18 cellular contexts compared by ENCODE assay signal in the genomic region with DNA sequence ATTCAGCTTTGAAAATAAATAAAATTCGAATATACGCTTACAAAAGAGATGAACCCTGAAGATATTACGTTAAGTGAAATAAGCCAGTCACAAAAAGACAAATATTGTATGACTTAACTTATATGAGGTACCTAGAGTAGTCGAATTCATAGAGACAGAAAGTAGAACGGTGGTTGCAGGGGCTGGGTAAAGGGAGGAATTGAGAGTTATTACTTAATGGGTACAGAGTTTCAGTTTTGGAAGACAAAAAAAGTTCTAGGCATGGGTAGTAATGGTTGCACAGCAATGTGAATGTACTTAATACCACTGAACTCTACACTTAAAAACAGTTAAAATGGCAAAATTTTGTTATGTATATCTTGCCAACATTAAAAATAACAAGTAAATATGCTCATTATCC. TPM values are rescaled to one million over a fixed set of nuclear protein-coding genes. Genes with fewer than 3 reads are reported as not detected.
A peak's percentile ranks its signal among the peaks of the same experiment; 100 is the strongest.
DNase-seq lines count a peak whose midpoint lies in the region; ATAC-seq, FAIRE-seq and TF ChIP-seq lines count a peak whose summit lies in the region.
"Had no signal": no experiment of that assay in that cellular context is flagged by ENCODE, and none has a peak within 500 bp of the region (broad histone marks: within the 10 kb centered on the region; RNA-seq: fewer than 3 reads in every experiment).

No MANE protein-coding gene starts in this region.

- DNase-seq in GM12878 (ENCODE audit: low read depth, low spot score) (no peak), aorta (no peak), T-helper 17 cell (no peak)
- DNase-seq: C1 segment of cervical spinal cord; Calu3; CD4-positive, alpha-beta T cell; DMS 273 treated with DMSO at 0.1 percent for 48 hours; H7; IMR-90; Kasumi-1; KBM-7 had no signal

- H3K27me3 ChIP-seq in GM12878 (replicated peaks in 1 of 2; ENCODE audit: control insufficient read depth in 2 of 2, insufficient read depth in 2 of 2, low read length in 1 of 2) (no peaks in the 10 kb centered on the region), aorta (ENCODE audit: control insufficient read depth in 1 of 2, insufficient read depth in 2 of 2, low read length in 1 of 2) (no peaks in the 10 kb centered on the region)

- H3K9me3 ChIP-seq in GM12878 (replicated peaks; ENCODE audit: control insufficient read depth, insufficient read depth, low read length) (no peaks in the 10 kb centered on the region), aorta (ENCODE audit: control insufficient read depth, low read length) (no peaks in the 10 kb centered on the region), T-helper 17 cell (ENCODE audit: control insufficient read depth, low read length, poor library complexity, severe bottlenecking) (no peaks in the 10 kb centered on the region)

- TF ChIP-seq POLR2A in GM12878 (IDR thresholded peaks at IDR 0.05; ENCODE audit: low read depth, low read length): no peak

- TF ChIP-seq CTCF in GM12878 (IDR thresholded peaks at IDR 0.05 in 2 of 3, conservative IDR thresholded peaks at IDR 0.05 in 1 of 3; ENCODE audit: control insufficient read depth in 2 of 3, extremely low read depth in 1 of 3, insufficient read depth in 1 of 3, low read depth in 3 of 3, low read length in 3 of 3): no peak

- H3K27ac Mint-ChIP-seq in T-helper 17 cell: no peak overlapping the region
- H3K27ac Mint-ChIP-seq: B cell; CD4-positive, alpha-beta T cell; GM23338 had no signal

- no peaks in the 10 kb centered on the region for H3K79me2 ChIP-seq in GM12878 (ENCODE audit: control insufficient read depth, insufficient read depth, low read length)

- TF ChIP-seq EP300 in GM12878 (IDR thresholded peaks at IDR 0.05; ENCODE audit: borderline replicate concordance in 1 of 2, control insufficient read depth in 1 of 2, low read depth in 2 of 2, low read length in 2 of 2): no peak

- RAD21 ChIA-PET in GM12878 (lab: Charles Lee; ENCODE audit: unreplicated experiment): no interaction called here

- intact Hi-C loops in GM12878 (cut with micrococcal nuclease; ENCODE audit: unreplicated experiment) (no loop called here), aorta (cut with DNase I) (no loop called here)

- no peak for FAIRE-seq in GM12878 (lab: Jason Lieb, UNC)
- FAIRE-seq: A204.1 had no signal

- H3K36me3 ChIP-seq in GM12878 (ENCODE audit: control insufficient read depth in 2 of 2, insufficient read depth in 2 of 2, low read length in 1 of 2): no peaks in the 10 kb centered on the region
- no peaks in the 10 kb centered on the region for H3K36me3 ChIP-seq in aorta (ENCODE audit: control insufficient read depth in 1 of 2, insufficient read depth in 2 of 2, low read length in 1 of 2)

- 74% methylated on average over 5 of the region's 5 CpGs for WGBS in GM12878 (ENCODE audit: insufficient coverage, insufficient replicate concordance, low lambda C conversion rate, missing lambda C conversion rate)
- 86 to 89% methylated on average over 5 of the region's 5 CpGs for WGBS in aorta, 2 donors

- POLR2A ChIA-PET in GM12878 (lab: Charles Lee): no interaction called here

- H3K4me3 ChIP-seq in GM12878 (no peak overlapping the region), aorta (ENCODE audit: low read length in 2 of 2) (no peak overlapping the region)
- H3K4me3 ChIP-seq: GM23338 had no signal

- no peak overlapping the region for H2AFZ ChIP-seq in GM12878 (ENCODE audit: control insufficient read depth, low read depth, low read length)
- H2AFZ ChIP-seq: GM23338 had no signal

- H3K27ac ChIP-seq in GM12878 (ENCODE audit: control insufficient read depth, insufficient read depth) (no peak overlapping the region), aorta (ENCODE audit: low read depth in 1 of 2, low read length in 2 of 2) (no peak overlapping the region)

- CTCF ChIA-PET in GM12878 (lab: Yijun Ruan, JAX): no interaction called here

- no peaks in the 10 kb centered on the region for H3K27me3 Mint-ChIP-seq in T-helper 17 cell
- H3K27me3 Mint-ChIP-seq: B cell; CD4-positive, alpha-beta T cell had no signal

- no peaks in the 10 kb centered on the region for H3K4me1 Mint-ChIP-seq in T-helper 17 cell
- H3K4me1 Mint-ChIP-seq: B cell had no signal

- TF ChIP-seq RAD21 in GM12878 (IDR thresholded peaks at IDR 0.05; ENCODE audit: insufficient read depth, low read depth, low read length): no peak

- H3K4me1 ChIP-seq in GM12878 (ENCODE audit: control insufficient read depth, insufficient read depth, low read length): no peaks in the 10 kb centered on the region
- H3K4me1 ChIP-seq in aorta (ENCODE audit: control insufficient read depth in 1 of 2, insufficient read depth in 2 of 2, low read length in 2 of 2): no peaks in the 10 kb centered on the region

- ATAC-seq in GM18498 (IDR thresholded peaks at IDR 0.05; ENCODE audit: unreplicated experiment) (peak; percentile 58), GM21367 (IDR thresholded peaks at IDR 0.05; ENCODE audit: unreplicated experiment) (peak; percentile 47), HG02798 (IDR thresholded peaks at IDR 0.05; ENCODE audit: poor library complexity, unreplicated experiment) (peak; percentile 45), GM12878 (peak; percentile 94), aorta (ENCODE audit: low FRiP score) (no peak), HG03439 (IDR thresholded peaks at IDR 0.05; ENCODE audit: unreplicated experiment) (no peak), T-helper 17 cell (no peak)
- ATAC-seq: GM23338 had no signal

- H4K20me1 ChIP-seq in GM12878 (ENCODE audit: control insufficient read depth, insufficient read depth): no peaks in the 10 kb centered on the region

- H3K4me3 Mint-ChIP-seq in T-helper 17 cell: no peak overlapping the region
- H3K4me3 Mint-ChIP-seq: B cell; CD4-positive, alpha-beta T cell; GM23338 had no signal

- H3K9ac ChIP-seq in GM12878 (ENCODE audit: control insufficient read depth, insufficient read depth, low read length): no peak overlapping the region

- in situ Hi-C loops in GM12878 (cut with MboI): no loop called here

- no peak overlapping the region for H3K4me2 ChIP-seq in GM12878 (ENCODE audit: control insufficient read depth, insufficient read depth)
- H3K4me2 ChIP-seq: GM23338 had no signal

- SMC1A ChIA-PET in GM12878 (lab: Charles Lee; ENCODE audit: uncharacterized antibody, unreplicated experiment): no interaction called here

- BruUV-seq in GM12878 (replicated peaks; lab: Mats Ljungman, UMichigan): no TSS peak

- H3K36me3 Mint-ChIP-seq in T-helper 17 cell (ENCODE audit: low read depth): no peaks in the 10 kb centered on the region

TF ChIP-seq in GM12878, 131 proteins besides CTCF, POLR2A, EP300 and RAD21:
- TF ChIP-seq, protein P1, sequence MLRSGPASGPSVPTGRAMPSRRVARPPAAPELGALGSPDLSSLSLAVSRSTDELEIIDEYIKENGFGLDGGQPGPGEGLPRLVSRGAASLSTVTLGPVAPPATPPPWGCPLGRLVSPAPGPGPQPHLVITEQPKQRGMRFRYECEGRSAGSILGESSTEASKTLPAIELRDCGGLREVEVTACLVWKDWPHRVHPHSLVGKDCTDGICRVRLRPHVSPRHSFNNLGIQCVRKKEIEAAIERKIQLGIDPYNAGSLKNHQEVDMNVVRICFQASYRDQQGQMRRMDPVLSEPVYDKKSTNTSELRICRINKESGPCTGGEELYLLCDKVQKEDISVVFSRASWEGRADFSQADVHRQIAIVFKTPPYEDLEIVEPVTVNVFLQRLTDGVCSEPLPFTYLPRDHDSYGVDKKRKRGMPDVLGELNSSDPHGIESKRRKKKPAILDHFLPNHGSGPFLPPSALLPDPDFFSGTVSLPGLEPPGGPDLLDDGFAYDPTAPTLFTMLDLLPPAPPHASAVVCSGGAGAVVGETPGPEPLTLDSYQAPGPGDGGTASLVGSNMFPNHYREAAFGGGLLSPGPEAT (IDR thresholded peaks at IDR 0.05; ENCODE audit: low read depth): no peak
- no peak for TF ChIP-seq FOXK2 (IDR thresholded peaks at IDR 0.05)
- TF ChIP-seq SPI1 (IDR thresholded peaks at IDR 0.05; ENCODE audit: borderline replicate concordance, insufficient read depth, low read depth, low read length): 0 out of 2 replicates have a peak, but pooled peaks have one; percentile 34
TF ChIP-seq in GM12878: peak in this region for 1.

RNA-seq across cellular contexts. Expression of a gene that starts 48.6 kb away (rescaled TPM):
- 37.9 and 39.5 TPM in 2 replicates for total RNA-seq in GM12878 (2013; cell fraction: nucleolus; rRNA removed)
- 12.8 and 16.1 TPM in 2 replicates for total RNA-seq in GM12878 (2014; rRNA removed)
- 23.0 and 23.1 TPM in 2 replicates for total RNA-seq in GM12878 (2014; rRNA removed; fragmentation: Illumina TruSeq; extraction: Trizol)
- total RNA-seq in GM12878 (2021): 16.0 and 17.4 TPM in 2 replicates
- polyA plus RNA-seq in GM12878 (2011; ENCODE audit: low read depth): 11.3 TPM
- 15.5 and 20.6 TPM in 2 replicates for polyA plus RNA-seq in GM12878 (2011; rRNA removed)
- polyA plus RNA-seq in GM12878 (2011; cell fraction: cytosol; rRNA removed): 6.7 and 7.6 TPM in 2 replicates
- 13.3 and 15.5 TPM in 2 replicates for polyA plus RNA-seq in GM12878 (2011; cell fraction: nucleus; rRNA removed)
- 15.3 and 17.1 TPM in 2 replicates for polyA plus RNA-seq in GM12878 (2012)
- 32.0 and 38.2 TPM in 2 replicates for polyA plus RNA-seq in GM12878 (2014; fragmentation: Illumina TruSeq; extraction: Trizol)
- polyA plus RNA-seq in GM12878 (2014; fragmentation: Nextera tagmentation; extraction: Ambion mirVana): 10 to 100 TPM; 14.3 to 20.2 TPM
- 15.2 and 16.8 TPM in 2 replicates for polyA plus RNA-seq in GM12878 (2014; rRNA removed)
- 10 to 100 TPM; 24.2 to 25.0 TPM for polyA plus RNA-seq in GM12878 (2016; fragmentation: Nextera tagmentation; extraction: Ambion mirVana)
- 7.9 and 9.7 TPM in 2 replicates for polyA minus RNA-seq in GM12878 (2011; rRNA and poly(A)+ RNA removed)
- polyA minus RNA-seq in GM12878 (2011; cell fraction: cytosol; rRNA and poly(A)+ RNA removed): 2.8 and 3.8 TPM in 2 replicates
- 7.4 and 17.0 TPM in 2 replicates for polyA minus RNA-seq in GM12878 (2011; cell fraction: nucleus; rRNA and poly(A)+ RNA removed)
- total RNA-seq in aorta: 10 to 100 TPM; 19.1 to 23.8 TPM
- 10 to 100 TPM; 12.6 to 12.8 TPM for polyA plus RNA-seq in aorta
- 10 to 100 TPM; 15.9 TPM for total RNA-seq in T-helper 17 cell

Comparison
In these comparisons a context has a peak if more than half of its experiments do, and no peak if none do; other contexts are left out.
1. ATAC-seq: peak in GM18498 (single experiment), GM21367 (single experiment), HG02798 (single experiment) and GM12878 (single experiment); none in aorta (single experiment), HG03439 (single experiment) and T-helper 17 cell (single experiment).